In the genomic region with DNA sequence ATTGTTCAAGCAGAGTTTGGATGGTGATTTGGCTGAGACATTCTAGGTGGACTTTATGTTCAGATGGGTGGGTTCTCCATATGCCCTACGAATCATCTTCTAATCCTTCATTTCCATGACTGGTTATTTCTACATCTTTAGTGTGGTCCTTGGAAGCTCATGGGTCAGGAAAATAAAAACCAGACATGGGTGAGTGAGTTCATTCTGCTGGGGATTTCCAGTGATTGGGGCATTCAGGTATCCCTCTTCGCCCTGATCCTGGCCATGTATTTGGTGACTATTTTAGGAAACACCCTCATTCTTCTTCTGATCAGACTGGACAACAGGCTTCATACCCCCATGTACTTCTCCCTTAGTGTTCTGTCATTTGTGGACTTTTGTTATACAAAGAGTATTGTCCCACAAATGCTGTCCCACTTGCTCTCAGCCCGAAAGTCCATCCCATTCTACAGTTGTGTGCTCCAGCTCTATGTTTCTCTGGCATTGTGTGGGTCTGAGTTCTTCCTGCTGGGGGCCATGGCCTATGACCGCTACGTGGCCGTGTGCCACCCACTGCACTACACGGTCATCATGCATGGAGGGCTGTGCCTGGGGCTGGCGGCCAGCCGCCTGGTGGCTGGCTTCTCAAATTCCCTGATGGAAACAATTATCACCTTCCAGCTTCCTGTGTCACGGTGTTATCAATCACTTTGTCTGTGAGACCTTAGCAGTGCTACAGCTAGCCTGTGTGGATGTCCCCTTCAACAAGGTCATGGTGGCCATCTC, we compare ENCODE assay signal across 26 cellular contexts. TPM values are rescaled to one million over a fixed set of nuclear protein-coding genes. Genes with fewer than 3 reads are reported as not detected.
"Had no signal": no experiment of that assay in that cellular context is flagged by ENCODE, and none has a peak within 500 bp of the region (broad histone marks: within the 10 kb centered on the region; RNA-seq: fewer than 3 reads in every experiment).

No MANE protein-coding gene starts in this region.

- H3K27me3 ChIP-seq: body of pancreas, colonic mucosa, tibial artery had no signal

- H3K36me3 ChIP-seq: colonic mucosa, tibial artery had no signal

- H3K27ac ChIP-seq: body of pancreas, colonic mucosa, tibial artery had no signal

- FAIRE-seq: urothelium cell line had no signal

- H3K4me1 ChIP-seq: colonic mucosa had no signal

- DNase-seq: activated B cell treated with CpG ODN at 0.5 μM for 24 hours; activated CD4-positive, alpha-beta memory T cell treated with anti-CD3 and anti-CD28 coated beads, Interleukin-2, amount 10 ng/mL, durations not matched to agents 7 days and 5 days; activated CD4-positive, alpha-beta T cell treated with anti-CD3 and anti-CD28 coated beads for 4 hours; activated CD8-positive, alpha-beta memory T cell treated with anti-CD3 and anti-CD28 coated beads, Interleukin-2, amount 10 ng/mL, durations not matched to agents 7 days and 5 days; activated naive CD4-positive, alpha-beta T cell; activated naive CD8-positive, alpha-beta T cell treated with anti-CD3 and anti-CD28 coated beads for 36 hours; amygdala; central memory CD4-positive, alpha-beta T cell; colonic mucosa; endodermal cell; left cardiac atrium; posterior cingulate gyrus; stimulated activated CD4-positive, alpha-beta T cell treated with anti-CD3 and anti-CD28 coated beads, Interleukin-12 subunit alpha, Interleukin-12 subunit beta, amount 100 ng/mL, for 4 hours; stimulated activated CD4-positive, alpha-beta T cell treated with anti-CD3 and anti-CD28 coated beads, Interleukin-1b, Interleukin-23, amount 100 ng/mL, for 48 hours; stimulated activated CD8-positive, alpha-beta memory T cell treated with anti-CD3 and anti-CD28 coated beads, Interleukin-4, amount 100 ng/mL, for 48 hours; stimulated activated naive CD4-positive, alpha-beta T cell treated with Interleukin-2 at 50 U/mL for 16 hours; substantia nigra; T-helper 1 cell; T-helper 9 cell; tibial artery had no signal

- H3K4me3 ChIP-seq: body of pancreas, colonic mucosa, tibial artery had no signal

- ATAC-seq: activated CD8-positive, alpha-beta memory T cell treated with anti-CD3 and anti-CD28 coated beads, Interleukin-2, amount 10 ng/mL, durations not matched to agents 7 days and 5 days had no signal

- H3K9me3 ChIP-seq: body of pancreas, colonic mucosa, tibial artery had no signal

RNA-seq across cellular contexts. Expression of a gene that starts 19.2 kb away (rescaled TPM):
- total RNA-seq: activated B cell treated with CpG ODN at 0.5 μM for 24 hours; activated CD4-positive, alpha-beta memory T cell treated with anti-CD3 and anti-CD28 coated beads, Interleukin-2, amount 10 ng/mL, durations not matched to agents 7 days and 5 days; activated CD8-positive, alpha-beta memory T cell treated with anti-CD3 and anti-CD28 coated beads, Interleukin-2, amount 10 ng/mL, durations not matched to agents 7 days and 5 days; activated naive CD8-positive, alpha-beta T cell treated with anti-CD3 and anti-CD28 coated beads for 36 hours; body of pancreas; colonic mucosa; endodermal cell; epithelial cell of proximal tubule; left cardiac atrium; lower leg skin; mesenteric fat pad; natural killer cell treated with Interleukin-12 subunit alpha and Interleukin-12 subunit beta and Interleukin-15 and Interleukin-18, amount 100 ng/mL, for 72 hours had no signal

RNA-seq across cellular contexts. Expression of a gene that starts 26.3 kb away (rescaled TPM):
- total RNA-seq: activated B cell treated with CpG ODN at 0.5 μM for 24 hours; activated CD4-positive, alpha-beta memory T cell treated with anti-CD3 and anti-CD28 coated beads, Interleukin-2, amount 10 ng/mL, durations not matched to agents 7 days and 5 days; activated CD8-positive, alpha-beta memory T cell treated with anti-CD3 and anti-CD28 coated beads, Interleukin-2, amount 10 ng/mL, durations not matched to agents 7 days and 5 days; activated naive CD8-positive, alpha-beta T cell treated with anti-CD3 and anti-CD28 coated beads for 36 hours; body of pancreas; colonic mucosa; endodermal cell; epithelial cell of proximal tubule; left cardiac atrium; lower leg skin; mesenteric fat pad; natural killer cell treated with Interleukin-12 subunit alpha and Interleukin-12 subunit beta and Interleukin-15 and Interleukin-18, amount 100 ng/mL, for 72 hours had no signal

RNA-seq across cellular contexts. Expression of a gene that starts 45.9 kb away (rescaled TPM):
- total RNA-seq: activated B cell treated with CpG ODN at 0.5 μM for 24 hours; activated CD4-positive, alpha-beta memory T cell treated with anti-CD3 and anti-CD28 coated beads, Interleukin-2, amount 10 ng/mL, durations not matched to agents 7 days and 5 days; activated CD8-positive, alpha-beta memory T cell treated with anti-CD3 and anti-CD28 coated beads, Interleukin-2, amount 10 ng/mL, durations not matched to agents 7 days and 5 days; activated naive CD8-positive, alpha-beta T cell treated with anti-CD3 and anti-CD28 coated beads for 36 hours; body of pancreas; colonic mucosa; endodermal cell; epithelial cell of proximal tubule; left cardiac atrium; lower leg skin; mesenteric fat pad; natural killer cell treated with Interleukin-12 subunit alpha and Interleukin-12 subunit beta and Interleukin-15 and Interleukin-18, amount 100 ng/mL, for 72 hours had no signal
